21 cellular contexts compared by ENCODE assay signal in genomic region chr3:154955907-154956533, GRCh38.
DNase-seq lines count a peak whose midpoint lies in the region; ATAC-seq and TF ChIP-seq lines count a peak whose summit lies in the region.
"Had no signal": no experiment of that assay in that cellular context is flagged by ENCODE, and none has a peak within 500 bp of the region (broad histone marks: within the 10 kb centered on the region; RNA-seq: fewer than 3 reads in every experiment).

No MANE protein-coding gene starts in this region.

- no peak overlapping the region for H4K8ac ChIP-seq in mesenchymal stem cell (ENCODE audit: low read length)

- peaks cover 6% of the 10 kb centered on the region for H3K9me3 Mint-ChIP-seq in GM23338
- H3K9me3 Mint-ChIP-seq: activated T-helper 1 cell treated with anti-CD3 and anti-CD28 coated beads, Interleukin-12 subunit alpha, Interleukin-12 subunit beta, Interleukin-2, Interleukin-4 antibody, amounts not matched to agents 30 ng/mL and 10 ng/mL and 1 ng/mL, durations not matched to agents 14 hours and 24 hours and 36 hours had no signal

- WGBS in mesenchymal stem cell: 100% methylated on average over 1 of the region's 2 CpGs

- no peak overlapping the region for H2BK15ac ChIP-seq in mesenchymal stem cell (ENCODE audit: low read depth, poor library complexity, severe bottlenecking)

- no TSS peak for BruUV-seq in OCI-LY7 (replicated peaks; lab: Mats Ljungman, UMichigan)

- no peaks in the 10 kb centered on the region for H3K36me3 Mint-ChIP-seq in GM23338 (ENCODE audit: low read depth)
- H3K36me3 Mint-ChIP-seq: CD4-positive, CD25-positive, alpha-beta regulatory T cell; natural killer cell had no signal

- no peaks in the 10 kb centered on the region for H3K9me2 ChIP-seq in GM23338 (ENCODE audit: insufficient read depth)
- no peaks in the 10 kb centered on the region for H3K9me2 ChIP-seq in OCI-LY7 (ENCODE audit: insufficient read depth, low read length)

- no peak overlapping the region for H3K14ac ChIP-seq in mesenchymal stem cell (ENCODE audit: low read length in 2 of 2)

- H3K9me3 ChIP-seq in OCI-LY7 (ENCODE audit: low read length): peaks cover 8% of the 10 kb centered on the region; the same call in 1 of the 2 replicates
- H3K9me3 ChIP-seq in mesenchymal stem cell (ENCODE audit: control insufficient read depth, low read length): peaks cover 5% of the 10 kb centered on the region
- H3K9me3 ChIP-seq: SJCRH30 had no signal

- no peak overlapping the region for H2BK12ac ChIP-seq in mesenchymal stem cell (ENCODE audit: low read length in 2 of 2)

- H3K79me2 ChIP-seq in GM23338 (replicated peaks; ENCODE audit: insufficient read depth) (no peaks in the 10 kb centered on the region), OCI-LY7 (ENCODE audit: insufficient read depth, low read depth, low read length) (no peaks in the 10 kb centered on the region)

- no peak overlapping the region for H2BK5ac ChIP-seq in mesenchymal stem cell (ENCODE audit: low read depth, low read length, poor library complexity, severe bottlenecking)

- H2AK5ac ChIP-seq in mesenchymal stem cell (ENCODE audit: low read length, severe bottlenecking): no peak overlapping the region

- no peak for TF ChIP-seq CTCF in GM23338 (conservative IDR thresholded peaks at IDR 0.05; ENCODE audit: low read depth in 2 of 2)
- TF ChIP-seq CTCF in OCI-LY7 (conservative IDR thresholded peaks at IDR 0.05; ENCODE audit: low read length): no peak

- H3K9ac ChIP-seq in mesenchymal stem cell (ENCODE audit: low read length): peak overlapping the region; percentile 9

- H3K4ac ChIP-seq in mesenchymal stem cell (ENCODE audit: low read depth in 1 of 2, low read length in 2 of 2): no peak overlapping the region

- no peaks in the 10 kb centered on the region for H3K4me1 Mint-ChIP-seq in GM23338
- H3K4me1 Mint-ChIP-seq: CD4-positive, CD25-positive, alpha-beta regulatory T cell; natural killer cell had no signal

- H3K4me1 ChIP-seq in GM23338 (ENCODE audit: insufficient read depth): no peaks in the 10 kb centered on the region
- H3K4me1 ChIP-seq in OCI-LY7 (ENCODE audit: insufficient read depth, low read length, poor library complexity, severe bottlenecking): peaks cover 4% of the 10 kb centered on the region
- H3K4me1 ChIP-seq in mesenchymal stem cell (ENCODE audit: control insufficient read depth, insufficient read depth, low read depth, low read length): no peaks in the 10 kb centered on the region
- H3K4me1 ChIP-seq: SJCRH30 had no signal

- no peaks in the 10 kb centered on the region for H3K36me3 ChIP-seq in GM23338 (ENCODE audit: insufficient read depth)
- peaks cover 4% of the 10 kb centered on the region; the same call in 1 of the 2 replicates for H3K36me3 ChIP-seq in OCI-LY7 (ENCODE audit: insufficient read depth, low read length)
- H3K36me3 ChIP-seq in mesenchymal stem cell (ENCODE audit: control insufficient read depth in 1 of 2, insufficient read depth in 2 of 2, low read depth in 1 of 2, low read length in 2 of 2): no peaks in the 10 kb centered on the region
- H3K36me3 ChIP-seq: SJCRH30 had no signal

- ATAC-seq in GM23338: no peak
- ATAC-seq: natural killer cell had no signal

- H3K27ac Mint-ChIP-seq in GM23338: no peak overlapping the region
- H3K27ac Mint-ChIP-seq: activated naive CD4-positive, alpha-beta T cell treated with anti-CD3 and anti-CD28 coated beads for 36 hours; activated T-helper 1 cell treated with anti-CD3 and anti-CD28 coated beads, Interleukin-12 subunit alpha, Interleukin-12 subunit beta, Interleukin-2, Interleukin-4 antibody, amounts not matched to agents 30 ng/mL and 10 ng/mL and 1 ng/mL, durations not matched to agents 14 hours and 24 hours and 36 hours; CD4-positive, CD25-positive, alpha-beta regulatory T cell; natural killer cell had no signal

- no peak overlapping the region for H3K23ac ChIP-seq in mesenchymal stem cell (ENCODE audit: low read length in 2 of 2)

- no peak overlapping the region for H2BK120ac ChIP-seq in mesenchymal stem cell (ENCODE audit: low read depth, low read length)

- no peaks in the 10 kb centered on the region for H3K79me1 ChIP-seq in mesenchymal stem cell (replicated peaks; ENCODE audit: low read length, poor library complexity, severe bottlenecking)

- no peaks in the 10 kb centered on the region for H3F3A ChIP-seq in GM23338 (replicated peaks; ENCODE audit: low read depth)

- DNase-seq in GM23338 (ENCODE audit: low spot score) (no peak), NCI-H1105 (lab: John Stamatoyannopoulos, UW) (peak; percentile 83), OCI-LY7 (ENCODE audit: low spot score) (no peak), mesenchymal stem cell (no peak), NCI-H1930 (lab: John Stamatoyannopoulos, UW) (no peak), NCI-H146 (lab: John Stamatoyannopoulos, UW) (no peak), NCI-H2171 (lab: John Stamatoyannopoulos, UW) (no peak)
- DNase-seq: activated CD4-positive, alpha-beta T cell treated with anti-CD3 and anti-CD28 coated beads, Interleukin-2, amount 50 U/mL, for 48 hours; activated CD4-positive, CD25-positive, alpha-beta regulatory T cell; activated naive CD4-positive, alpha-beta T cell treated with anti-CD3 and anti-CD28 coated beads for 36 hours; amniotic stem cell; CD4-positive, CD25-positive, alpha-beta regulatory T cell; effector CD8-positive, alpha-beta T cell; kidney; natural killer cell; NCI-H187; NCI-H510A treated with DMSO at 0.1 percent for 48 hours; stimulated activated naive CD4-positive, alpha-beta T cell treated with Interleukin-2 at 50 U/mL for 16 hours; T-helper 1 cell had no signal

- peak overlapping the region; percentile 0; the same call in 1 of the 2 replicates for H2AFZ ChIP-seq in GM23338
- H2AFZ ChIP-seq in OCI-LY7 (ENCODE audit: low read length): 0 out of 2 replicates have a peak overlapping the region, but pooled peaks have one; percentile 43
- no peak overlapping the region for H2AFZ ChIP-seq in mesenchymal stem cell (ENCODE audit: low read depth, low read length)

- H3K27me3 ChIP-seq in GM23338 (ENCODE audit: insufficient read depth) (no peaks in the 10 kb centered on the region), mesenchymal stem cell (ENCODE audit: control insufficient read depth in 1 of 2, insufficient read depth in 1 of 2, low read length in 2 of 2) (no peaks in the 10 kb centered on the region)
- H3K27me3 ChIP-seq: SJCRH30 had no signal

- H3K4me2 ChIP-seq in GM23338 (no peak overlapping the region), OCI-LY7 (ENCODE audit: low read length) (no peak overlapping the region), mesenchymal stem cell (ENCODE audit: low read length, poor library complexity, severe bottlenecking) (no peak overlapping the region)

- no peak overlapping the region for H3K4me3 Mint-ChIP-seq in GM23338
- H3K4me3 Mint-ChIP-seq: activated naive CD4-positive, alpha-beta T cell treated with anti-CD3 and anti-CD28 coated beads for 36 hours; activated T-helper 1 cell treated with anti-CD3 and anti-CD28 coated beads, Interleukin-12 subunit alpha, Interleukin-12 subunit beta, Interleukin-2, Interleukin-4 antibody, amounts not matched to agents 30 ng/mL and 10 ng/mL and 1 ng/mL, durations not matched to agents 14 hours and 24 hours and 36 hours; CD4-positive, CD25-positive, alpha-beta regulatory T cell; natural killer cell had no signal

- H3K27ac ChIP-seq in GM23338 (ENCODE audit: low read depth): no peak overlapping the region
- H3K27ac ChIP-seq in OCI-LY7 (ENCODE audit: low read depth, low read length, poor library complexity, severe bottlenecking): no peak overlapping the region
- no peak overlapping the region for H3K27ac ChIP-seq in mesenchymal stem cell (ENCODE audit: low read length, poor library complexity, severe bottlenecking)
- H3K27ac ChIP-seq: SJCRH30 had no signal

- CTCF ChIA-PET in OCI-LY7 (lab: Charles Lee; ENCODE audit: unreplicated experiment): no interaction called here

- POLR2A ChIA-PET in OCI-LY7 (lab: Charles Lee): interaction anchor here (1.0 kb wide), 1 partner anchor 11 kb away, joined by 5 read pairs; no protein-coding TSS in a partner anchor

- H4K20me1 ChIP-seq in GM23338 (replicated peaks; ENCODE audit: insufficient read depth): no peaks in the 10 kb centered on the region
- H4K20me1 ChIP-seq in OCI-LY7 (ENCODE audit: insufficient read depth, low read length): no peaks in the 10 kb centered on the region

- no peak overlapping the region for H3K4me3 ChIP-seq in GM23338
- no peak overlapping the region for H3K4me3 ChIP-seq in OCI-LY7 (ENCODE audit: low read depth, low read length, poor library complexity, severe bottlenecking)
- H3K4me3 ChIP-seq in mesenchymal stem cell (ENCODE audit: insufficient read depth in 1 of 2, low read depth in 1 of 2, low read length in 2 of 2): no peak overlapping the region
- H3K4me3 ChIP-seq: SJCRH30 had no signal

- no peaks in the 10 kb centered on the region for H3K27me3 Mint-ChIP-seq in GM23338 (ENCODE audit: insufficient read depth, low read depth, poor library complexity)
- H3K27me3 Mint-ChIP-seq: CD4-positive, CD25-positive, alpha-beta regulatory T cell had no signal

- H3K18ac ChIP-seq in mesenchymal stem cell (ENCODE audit: low read depth in 1 of 2, low read length in 2 of 2): no peak overlapping the region

- no peak overlapping the region for H4K91ac ChIP-seq in mesenchymal stem cell (ENCODE audit: low read length)

- intact Hi-C loops in OCI-LY7 (cut with micrococcal nuclease; ENCODE audit: unreplicated experiment): loop anchor here (10.0 kb wide), 2 partner anchors 209 to 621 kb away; no protein-coding TSS in a partner anchor

TF ChIP-seq in GM23338, 12 proteins besides CTCF, POLR2A, EP300 and RAD21 (continues in another document):
- TF ChIP-seq ZNF114 (CRISPR knock-in tag; IDR thresholded peaks at IDR 0.05) (no peak), EZH2 (IDR thresholded peaks at IDR 0.05; ENCODE audit: low read depth, unreplicated experiment) (no peak), ETS1 (IDR thresholded peaks at IDR 0.05) (no peak), JUNB (IDR thresholded peaks at IDR 0.05; ENCODE audit: unreplicated experiment) (no peak), EZH2phosphoT487 (IDR thresholded peaks at IDR 0.05; ENCODE audit: unreplicated experiment) (no peak), NANOG (IDR thresholded peaks at IDR 0.05; ENCODE audit: borderline replicate concordance) (no peak)
